8 cellular contexts compared by ENCODE assay signal in genomic region chr12:92987362-92987761, GRCh38. TPM values are rescaled to one million over a fixed set of nuclear protein-coding genes. Genes with fewer than 3 reads are reported as not detected.
DNase-seq lines count a peak whose midpoint lies in the region; ATAC-seq and TF ChIP-seq lines count a peak whose summit lies in the region.

No MANE protein-coding gene starts in this region.

- no peaks in the 10 kb centered on the region for H3K79me2 ChIP-seq in parathyroid adenoma

- H3K4me1 ChIP-seq in parathyroid adenoma = peaks cover 13% of the 10 kb centered on the region

- peak overlapping the region; percentile 52 for H3K27ac ChIP-seq in parathyroid adenoma

- CTCF ChIA-PET in activated CD8-positive, alpha-beta T cell treated with anti-CD3 and anti-CD28 coated beads for 36 hours (lab: Charles Lee) = interaction anchor here (0.6 to 5.0 kb wide), 64 partner anchors 9 to 1115 kb away, joined by 3 to 39 read pairs (median 4); partner anchors contain the start of gene MRPL42

- no peak overlapping the region for H3K4me2 ChIP-seq in parathyroid adenoma (ENCODE audit: low read length)

- H3K27ac Mint-ChIP-seq in activated CD4-positive, alpha-beta T cell treated with anti-CD3 and anti-CD28 coated beads, Interleukin-2, amount 10 ng/mL, durations not matched to agents 24 days and 14 days = peak overlapping the region; percentile 66
- peak overlapping the region; percentile 78 for H3K27ac Mint-ChIP-seq in activated CD8-positive, alpha-beta T cell treated with anti-CD3 and anti-CD28 coated beads for 36 hours

- H3K4me1 Mint-ChIP-seq in activated CD4-positive, alpha-beta T cell treated with anti-CD3 and anti-CD28 coated beads, Interleukin-2, amount 10 ng/mL, durations not matched to agents 24 days and 14 days = peaks cover 22% of the 10 kb centered on the region
- peaks cover 37% of the 10 kb centered on the region for H3K4me1 Mint-ChIP-seq in activated CD8-positive, alpha-beta T cell treated with anti-CD3 and anti-CD28 coated beads for 36 hours (ENCODE audit: low read depth)

- H3K36me3 Mint-ChIP-seq in activated CD4-positive, alpha-beta T cell treated with anti-CD3 and anti-CD28 coated beads, Interleukin-2, amount 10 ng/mL, durations not matched to agents 24 days and 14 days (ENCODE audit: low read depth) = no peaks in the 10 kb centered on the region
- H3K36me3 Mint-ChIP-seq in activated CD8-positive, alpha-beta T cell treated with anti-CD3 and anti-CD28 coated beads for 36 hours (ENCODE audit: low read depth) = no peaks in the 10 kb centered on the region

- H3K27me3 Mint-ChIP-seq in activated CD4-positive, alpha-beta T cell treated with anti-CD3 and anti-CD28 coated beads, Interleukin-2, amount 10 ng/mL, durations not matched to agents 24 days and 14 days = peaks cover 3% of the 10 kb centered on the region
- H3K27me3 Mint-ChIP-seq in activated CD8-positive, alpha-beta T cell treated with anti-CD3 and anti-CD28 coated beads for 36 hours = peaks cover 1% of the 10 kb centered on the region

- H3K36me3 ChIP-seq in parathyroid adenoma (ENCODE audit: control insufficient read depth, insufficient read depth, low read length) = no peaks in the 10 kb centered on the region

- peak; percentile 81 for TF ChIP-seq CTCF in activated CD8-positive, alpha-beta T cell treated with anti-CD3 and anti-CD28 coated beads for 36 hours (IDR thresholded peaks at IDR 0.05)
- TF ChIP-seq CTCF in parathyroid adenoma (IDR thresholded peaks at IDR 0.05) = peak; percentile 68

- POLR2A ChIA-PET in activated CD8-positive, alpha-beta T cell treated with anti-CD3 and anti-CD28 coated beads for 36 hours (lab: Charles Lee) = interaction anchor here (0.7 to 1.4 kb wide), 6 partner anchors 14 to 1114 kb away, joined by 3 to 5 read pairs (median 4); no protein-coding TSS in a partner anchor

- H3K9me3 Mint-ChIP-seq in activated CD4-positive, alpha-beta T cell treated with anti-CD3 and anti-CD28 coated beads, Interleukin-2, amount 10 ng/mL, durations not matched to agents 24 days and 14 days = no peaks in the 10 kb centered on the region
- H3K9me3 Mint-ChIP-seq in activated CD8-positive, alpha-beta T cell treated with anti-CD3 and anti-CD28 coated beads for 36 hours = no peaks in the 10 kb centered on the region

- H3K4me3 ChIP-seq in parathyroid adenoma (ENCODE audit: low read depth, low read length) = no peak overlapping the region

- no peak overlapping the region for H3K9ac ChIP-seq in parathyroid adenoma

- DNase-seq in activated CD4-positive, alpha-beta T cell treated with anti-CD3 and anti-CD28 coated beads, Interleukin-2, amount 10 ng/mL, durations not matched to agents 24 days and 14 days = peak; percentile 77
- DNase-seq in activated CD4-positive, alpha-beta T cell treated with anti-CD3 and anti-CD28 coated beads for 1 hour = no peak
- DNase-seq in NCI-H2171 treated with DMSO at 0.1 percent for 48 hours (lab: John Stamatoyannopoulos, UW) (peak; percentile 77), germinal center (ENCODE audit: low spot score) (peak; percentile 44), GM19240 (ENCODE audit: insufficient read length, low spot score) (no peak)
- DNase-seq in activated CD8-positive, alpha-beta T cell treated with anti-CD3 and anti-CD28 coated beads for 36 hours = peak; percentile 14

- H3K9me3 ChIP-seq in parathyroid adenoma (ENCODE audit: control insufficient read depth, low read length) = no peaks in the 10 kb centered on the region

- no peaks in the 10 kb centered on the region for H3K27me3 ChIP-seq in parathyroid adenoma (ENCODE audit: control insufficient read depth, insufficient read depth, low read length)

- intact Hi-C loops in activated CD4-positive, alpha-beta T cell treated with anti-CD3 and anti-CD28 coated beads, Interleukin-2, amount 10 ng/mL, durations not matched to agents 24 days and 14 days (cut with micrococcal nuclease) = loop anchor here (1.0 to 10.0 kb wide), 11 partner anchors 110 to 1115 kb away; no protein-coding TSS in a partner anchor
- intact Hi-C loops in activated CD8-positive, alpha-beta T cell treated with anti-CD3 and anti-CD28 coated beads for 36 hours (cut with micrococcal nuclease) = loop anchor here (5.0 kb wide), 2 partner anchors 110 to 410 kb away; no protein-coding TSS in a partner anchor

- H2AFZ ChIP-seq in parathyroid adenoma = peak overlapping the region; percentile 69

- ATAC-seq in HG02798 (IDR thresholded peaks at IDR 0.05; ENCODE audit: poor library complexity, unreplicated experiment) = peak; percentile 30
- no peak for ATAC-seq in activated CD8-positive, alpha-beta T cell treated with anti-CD3 and anti-CD28 coated beads for 36 hours

- peak overlapping the region; percentile 18 for H3K4me3 Mint-ChIP-seq in activated CD4-positive, alpha-beta T cell treated with anti-CD3 and anti-CD28 coated beads, Interleukin-2, amount 10 ng/mL, durations not matched to agents 24 days and 14 days
- H3K4me3 Mint-ChIP-seq in activated CD8-positive, alpha-beta T cell treated with anti-CD3 and anti-CD28 coated beads for 36 hours = no peak overlapping the region

RNA-seq across cellular contexts. Expression of gene EEA1, which starts 58.3 kb away (rescaled TPM):
- total RNA-seq in activated CD4-positive, alpha-beta T cell treated with anti-CD3 and anti-CD28 coated beads, Interleukin-2, amount 10 ng/mL, durations not matched to agents 24 days and 14 days = 22.2 and 23.4 TPM in 2 replicates
- total RNA-seq in activated CD8-positive, alpha-beta T cell treated with anti-CD3 and anti-CD28 coated beads for 36 hours = 10 to 100 TPM; 20.8 to 21.7 TPM

Comparison
In these comparisons a context has a peak if more than half of its experiments do, and no peak if none do; other contexts are left out.
1. DNase-seq: peak in activated CD4-positive, alpha-beta T cell treated with anti-CD3 and anti-CD28 coated beads, Interleukin-2, amount 10 ng/mL, durations not matched to agents 24 days and 14 days (single experiment), NCI-H2171 treated with DMSO at 0.1 percent for 48 hours (single experiment), activated CD8-positive, alpha-beta T cell treated with anti-CD3 and anti-CD28 coated beads for 36 hours (single experiment) and germinal center (single experiment); none in activated CD4-positive, alpha-beta T cell treated with anti-CD3 and anti-CD28 coated beads for 1 hour (single experiment) and GM19240 (single experiment).